Comparison of ENCODE assay signal across 3 cellular contexts in the genomic region with DNA sequence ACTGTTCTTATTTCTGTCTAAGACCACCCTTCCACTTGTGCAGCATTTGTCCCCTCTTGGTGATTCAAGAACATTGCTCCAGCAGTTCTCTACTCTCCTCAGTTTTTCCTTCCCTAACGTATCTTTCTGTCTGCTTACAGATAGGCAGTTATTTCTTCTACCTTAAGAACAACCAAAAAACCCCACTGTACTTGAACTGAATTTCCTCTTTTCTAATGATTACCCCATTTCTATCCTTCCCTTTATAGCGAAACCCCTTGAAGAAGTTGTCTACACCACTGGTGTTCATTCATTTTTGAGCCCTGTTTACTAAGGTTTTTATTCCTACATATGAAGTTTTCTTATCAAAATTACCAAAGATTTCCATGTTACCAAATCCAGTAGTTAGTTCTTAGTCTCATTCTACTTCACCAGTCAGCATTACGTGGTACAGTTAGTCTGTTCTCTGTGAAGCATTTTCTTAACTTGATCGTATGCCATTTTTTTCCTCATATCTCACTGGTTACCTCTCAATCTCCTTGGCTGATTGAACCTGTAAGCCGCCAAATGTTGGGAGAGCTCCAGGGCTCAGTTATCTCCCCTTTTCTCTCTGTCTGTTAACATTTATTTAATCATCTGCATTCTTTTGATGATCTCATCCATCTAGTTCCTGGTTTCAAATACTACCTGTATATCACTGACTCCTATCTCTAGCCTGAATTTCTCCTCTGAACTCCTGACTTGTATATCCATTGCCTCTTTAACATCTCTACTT.
TF ChIP-seq lines count a peak whose summit lies in the region.

No MANE protein-coding gene starts in this region.

TF ChIP-seq in SK-N-SH treated with all-trans-retinoic acid at 6 μM for 48 hours, 23 proteins besides CTCF, POLR2A, EP300 and RAD21:
- TF ChIP-seq ARNTL (CRISPR knock-in tag; IDR thresholded peaks at IDR 0.05; ENCODE audit: borderline replicate concordance, low read depth): no peak
- no peak for TF ChIP-seq ZC3H10 (CRISPR knock-in tag; IDR thresholded peaks at IDR 0.05)
- no peak for TF ChIP-seq ZFP30 (CRISPR knock-in tag; IDR thresholded peaks at IDR 0.05)
- no peak for TF ChIP-seq ZNF8 (CRISPR knock-in tag; IDR thresholded peaks at IDR 0.05)
- peak; percentile 34; the same call in 1 of the 2 replicates for TF ChIP-seq ISL1 (CRISPR knock-in tag; IDR thresholded peaks at IDR 0.05)
- TF ChIP-seq, protein P1, sequence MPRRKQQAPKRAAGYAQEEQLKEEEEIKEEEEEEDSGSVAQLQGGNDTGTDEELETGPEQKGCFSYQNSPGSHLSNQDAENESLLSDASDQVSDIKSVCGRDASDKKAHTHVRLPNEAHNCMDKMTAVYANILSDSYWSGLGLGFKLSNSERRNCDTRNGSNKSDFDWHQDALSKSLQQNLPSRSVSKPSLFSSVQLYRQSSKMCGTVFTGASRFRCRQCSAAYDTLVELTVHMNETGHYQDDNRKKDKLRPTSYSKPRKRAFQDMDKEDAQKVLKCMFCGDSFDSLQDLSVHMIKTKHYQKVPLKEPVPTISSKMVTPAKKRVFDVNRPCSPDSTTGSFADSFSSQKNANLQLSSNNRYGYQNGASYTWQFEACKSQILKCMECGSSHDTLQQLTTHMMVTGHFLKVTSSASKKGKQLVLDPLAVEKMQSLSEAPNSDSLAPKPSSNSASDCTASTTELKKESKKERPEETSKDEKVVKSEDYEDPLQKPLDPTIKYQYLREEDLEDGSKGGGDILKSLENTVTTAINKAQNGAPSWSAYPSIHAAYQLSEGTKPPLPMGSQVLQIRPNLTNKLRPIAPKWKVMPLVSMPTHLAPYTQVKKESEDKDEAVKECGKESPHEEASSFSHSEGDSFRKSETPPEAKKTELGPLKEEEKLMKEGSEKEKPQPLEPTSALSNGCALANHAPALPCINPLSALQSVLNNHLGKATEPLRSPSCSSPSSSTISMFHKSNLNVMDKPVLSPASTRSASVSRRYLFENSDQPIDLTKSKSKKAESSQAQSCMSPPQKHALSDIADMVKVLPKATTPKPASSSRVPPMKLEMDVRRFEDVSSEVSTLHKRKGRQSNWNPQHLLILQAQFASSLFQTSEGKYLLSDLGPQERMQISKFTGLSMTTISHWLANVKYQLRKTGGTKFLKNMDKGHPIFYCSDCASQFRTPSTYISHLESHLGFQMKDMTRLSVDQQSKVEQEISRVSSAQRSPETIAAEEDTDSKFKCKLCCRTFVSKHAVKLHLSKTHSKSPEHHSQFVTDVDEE (CRISPR knock-in tag; IDR thresholded peaks at IDR 0.05): no peak
- TF ChIP-seq, protein P2, sequence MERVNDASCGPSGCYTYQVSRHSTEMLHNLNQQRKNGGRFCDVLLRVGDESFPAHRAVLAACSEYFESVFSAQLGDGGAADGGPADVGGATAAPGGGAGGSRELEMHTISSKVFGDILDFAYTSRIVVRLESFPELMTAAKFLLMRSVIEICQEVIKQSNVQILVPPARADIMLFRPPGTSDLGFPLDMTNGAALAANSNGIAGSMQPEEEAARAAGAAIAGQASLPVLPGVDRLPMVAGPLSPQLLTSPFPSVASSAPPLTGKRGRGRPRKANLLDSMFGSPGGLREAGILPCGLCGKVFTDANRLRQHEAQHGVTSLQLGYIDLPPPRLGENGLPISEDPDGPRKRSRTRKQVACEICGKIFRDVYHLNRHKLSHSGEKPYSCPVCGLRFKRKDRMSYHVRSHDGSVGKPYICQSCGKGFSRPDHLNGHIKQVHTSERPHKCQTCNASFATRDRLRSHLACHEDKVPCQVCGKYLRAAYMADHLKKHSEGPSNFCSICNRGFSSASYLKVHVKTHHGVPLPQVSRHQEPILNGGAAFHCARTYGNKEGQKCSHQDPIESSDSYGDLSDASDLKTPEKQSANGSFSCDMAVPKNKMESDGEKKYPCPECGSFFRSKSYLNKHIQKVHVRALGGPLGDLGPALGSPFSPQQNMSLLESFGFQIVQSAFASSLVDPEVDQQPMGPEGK (CRISPR knock-in tag; IDR thresholded peaks at IDR 0.05; ENCODE audit: borderline replicate concordance): no peak

TF ChIP-seq in SK-N-SH, 30 proteins besides CTCF, POLR2A, EP300 and RAD21 (continued from another document and continues in another):
- TF ChIP-seq YY1 (IDR thresholded peaks at IDR 0.05; ENCODE audit: low read depth) (no peak), TCF12 (IDR thresholded peaks at IDR 0.05) (no peak), GABPA (IDR thresholded peaks at IDR 0.05; ENCODE audit: low read depth) (no peak), SIN3A (IDR thresholded peaks at IDR 0.05; ENCODE audit: borderline replicate concordance, low read depth, low read length) (no peak), NFIC (IDR thresholded peaks at IDR 0.05; ENCODE audit: borderline replicate concordance) (no peak), EZH2phosphoT487 (IDR thresholded peaks at IDR 0.05; ENCODE audit: borderline replicate concordance, low read depth) (no peak), FOSL2 (IDR thresholded peaks at IDR 0.05; ENCODE audit: borderline replicate concordance, low read depth) (no peak), JUND (IDR thresholded peaks at IDR 0.05) (no peak), MEF2A (IDR thresholded peaks at IDR 0.05; ENCODE audit: borderline replicate concordance, low read depth) (no peak)
- TF ChIP-seq, protein P3, sequence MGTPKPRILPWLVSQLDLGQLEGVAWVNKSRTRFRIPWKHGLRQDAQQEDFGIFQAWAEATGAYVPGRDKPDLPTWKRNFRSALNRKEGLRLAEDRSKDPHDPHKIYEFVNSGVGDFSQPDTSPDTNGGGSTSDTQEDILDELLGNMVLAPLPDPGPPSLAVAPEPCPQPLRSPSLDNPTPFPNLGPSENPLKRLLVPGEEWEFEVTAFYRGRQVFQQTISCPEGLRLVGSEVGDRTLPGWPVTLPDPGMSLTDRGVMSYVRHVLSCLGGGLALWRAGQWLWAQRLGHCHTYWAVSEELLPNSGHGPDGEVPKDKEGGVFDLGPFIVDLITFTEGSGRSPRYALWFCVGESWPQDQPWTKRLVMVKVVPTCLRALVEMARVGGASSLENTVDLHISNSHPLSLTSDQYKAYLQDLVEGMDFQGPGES (IDR thresholded peaks at IDR 0.05; ENCODE audit: low read depth, low read length): no peak
- TF ChIP-seq, protein P4, sequence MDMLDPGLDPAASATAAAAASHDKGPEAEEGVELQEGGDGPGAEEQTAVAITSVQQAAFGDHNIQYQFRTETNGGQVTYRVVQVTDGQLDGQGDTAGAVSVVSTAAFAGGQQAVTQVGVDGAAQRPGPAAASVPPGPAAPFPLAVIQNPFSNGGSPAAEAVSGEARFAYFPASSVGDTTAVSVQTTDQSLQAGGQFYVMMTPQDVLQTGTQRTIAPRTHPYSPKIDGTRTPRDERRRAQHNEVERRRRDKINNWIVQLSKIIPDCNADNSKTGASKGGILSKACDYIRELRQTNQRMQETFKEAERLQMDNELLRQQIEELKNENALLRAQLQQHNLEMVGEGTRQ (IDR thresholded peaks at IDR 0.05; ENCODE audit: borderline replicate concordance, low read depth, low read length): no peak
- TF ChIP-seq, protein P5, sequence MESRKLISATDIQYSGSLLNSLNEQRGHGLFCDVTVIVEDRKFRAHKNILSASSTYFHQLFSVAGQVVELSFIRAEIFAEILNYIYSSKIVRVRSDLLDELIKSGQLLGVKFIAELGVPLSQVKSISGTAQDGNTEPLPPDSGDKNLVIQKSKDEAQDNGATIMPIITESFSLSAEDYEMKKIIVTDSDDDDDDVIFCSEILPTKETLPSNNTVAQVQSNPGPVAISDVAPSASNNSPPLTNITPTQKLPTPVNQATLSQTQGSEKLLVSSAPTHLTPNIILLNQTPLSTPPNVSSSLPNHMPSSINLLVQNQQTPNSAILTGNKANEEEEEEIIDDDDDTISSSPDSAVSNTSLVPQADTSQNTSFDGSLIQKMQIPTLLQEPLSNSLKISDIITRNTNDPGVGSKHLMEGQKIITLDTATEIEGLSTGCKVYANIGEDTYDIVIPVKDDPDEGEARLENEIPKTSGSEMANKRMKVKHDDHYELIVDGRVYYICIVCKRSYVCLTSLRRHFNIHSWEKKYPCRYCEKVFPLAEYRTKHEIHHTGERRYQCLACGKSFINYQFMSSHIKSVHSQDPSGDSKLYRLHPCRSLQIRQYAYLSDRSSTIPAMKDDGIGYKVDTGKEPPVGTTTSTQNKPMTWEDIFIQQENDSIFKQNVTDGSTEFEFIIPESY (IDR thresholded peaks at IDR 0.05; ENCODE audit: borderline replicate concordance, low read depth): no peak
- TF ChIP-seq, protein P6, sequence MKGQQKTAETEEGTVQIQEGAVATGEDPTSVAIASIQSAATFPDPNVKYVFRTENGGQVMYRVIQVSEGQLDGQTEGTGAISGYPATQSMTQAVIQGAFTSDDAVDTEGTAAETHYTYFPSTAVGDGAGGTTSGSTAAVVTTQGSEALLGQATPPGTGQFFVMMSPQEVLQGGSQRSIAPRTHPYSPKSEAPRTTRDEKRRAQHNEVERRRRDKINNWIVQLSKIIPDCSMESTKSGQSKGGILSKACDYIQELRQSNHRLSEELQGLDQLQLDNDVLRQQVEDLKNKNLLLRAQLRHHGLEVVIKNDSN (IDR thresholded peaks at IDR 0.05; ENCODE audit: borderline replicate concordance, low read depth): no peak

TF ChIP-seq in K562, 482 proteins besides CTCF, POLR2A, EP300 and RAD21:
- TF ChIP-seq, protein P7, sequence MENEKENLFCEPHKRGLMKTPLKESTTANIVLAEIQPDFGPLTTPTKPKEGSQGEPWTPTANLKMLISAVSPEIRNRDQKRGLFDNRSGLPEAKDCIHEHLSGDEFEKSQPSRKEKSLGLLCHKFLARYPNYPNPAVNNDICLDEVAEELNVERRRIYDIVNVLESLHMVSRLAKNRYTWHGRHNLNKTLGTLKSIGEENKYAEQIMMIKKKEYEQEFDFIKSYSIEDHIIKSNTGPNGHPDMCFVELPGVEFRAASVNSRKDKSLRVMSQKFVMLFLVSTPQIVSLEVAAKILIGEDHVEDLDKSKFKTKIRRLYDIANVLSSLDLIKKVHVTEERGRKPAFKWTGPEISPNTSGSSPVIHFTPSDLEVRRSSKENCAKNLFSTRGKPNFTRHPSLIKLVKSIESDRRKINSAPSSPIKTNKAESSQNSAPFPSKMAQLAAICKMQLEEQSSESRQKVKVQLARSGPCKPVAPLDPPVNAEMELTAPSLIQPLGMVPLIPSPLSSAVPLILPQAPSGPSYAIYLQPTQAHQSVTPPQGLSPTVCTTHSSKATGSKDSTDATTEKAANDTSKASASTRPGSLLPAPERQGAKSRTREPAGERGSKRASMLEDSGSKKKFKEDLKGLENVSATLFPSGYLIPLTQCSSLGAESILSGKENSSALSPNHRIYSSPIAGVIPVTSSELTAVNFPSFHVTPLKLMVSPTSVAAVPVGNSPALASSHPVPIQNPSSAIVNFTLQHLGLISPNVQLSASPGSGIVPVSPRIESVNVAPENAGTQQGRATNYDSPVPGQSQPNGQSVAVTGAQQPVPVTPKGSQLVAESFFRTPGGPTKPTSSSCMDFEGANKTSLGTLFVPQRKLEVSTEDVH (IDR thresholded peaks at IDR 0.05; ENCODE audit: low read depth, partially characterized antibody): no peak
- TF ChIP-seq, protein P8, sequence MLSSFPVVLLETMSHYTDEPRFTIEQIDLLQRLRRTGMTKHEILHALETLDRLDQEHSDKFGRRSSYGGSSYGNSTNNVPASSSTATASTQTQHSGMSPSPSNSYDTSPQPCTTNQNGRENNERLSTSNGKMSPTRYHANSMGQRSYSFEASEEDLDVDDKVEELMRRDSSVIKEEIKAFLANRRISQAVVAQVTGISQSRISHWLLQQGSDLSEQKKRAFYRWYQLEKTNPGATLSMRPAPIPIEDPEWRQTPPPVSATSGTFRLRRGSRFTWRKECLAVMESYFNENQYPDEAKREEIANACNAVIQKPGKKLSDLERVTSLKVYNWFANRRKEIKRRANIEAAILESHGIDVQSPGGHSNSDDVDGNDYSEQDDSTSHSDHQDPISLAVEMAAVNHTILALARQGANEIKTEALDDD (IDR thresholded peaks at IDR 0.05): peak; percentile 74; the same call in 1 of the 2 replicates
- TF ChIP-seq, protein P9, sequence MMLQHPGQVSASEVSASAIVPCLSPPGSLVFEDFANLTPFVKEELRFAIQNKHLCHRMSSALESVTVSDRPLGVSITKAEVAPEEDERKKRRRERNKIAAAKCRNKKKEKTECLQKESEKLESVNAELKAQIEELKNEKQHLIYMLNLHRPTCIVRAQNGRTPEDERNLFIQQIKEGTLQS (IDR thresholded peaks at IDR 0.05): peak; percentile 62
- TF ChIP-seq, protein P9 (CRISPR knock-in tag; conservative IDR thresholded peaks at IDR 0.05): no peak
- TF ChIP-seq ZNF146 (CRISPR knock-in tag; IDR thresholded peaks at IDR 0.05; ENCODE audit: unreplicated experiment) (no peak), STAT5B (CRISPR knock-in tag; IDR thresholded peaks at IDR 0.05) (no peak), ZNF23 (CRISPR knock-in tag; IDR thresholded peaks at IDR 0.05) (no peak)
TF ChIP-seq in K562: peak in this region for 2.
